In the genomic region with DNA sequence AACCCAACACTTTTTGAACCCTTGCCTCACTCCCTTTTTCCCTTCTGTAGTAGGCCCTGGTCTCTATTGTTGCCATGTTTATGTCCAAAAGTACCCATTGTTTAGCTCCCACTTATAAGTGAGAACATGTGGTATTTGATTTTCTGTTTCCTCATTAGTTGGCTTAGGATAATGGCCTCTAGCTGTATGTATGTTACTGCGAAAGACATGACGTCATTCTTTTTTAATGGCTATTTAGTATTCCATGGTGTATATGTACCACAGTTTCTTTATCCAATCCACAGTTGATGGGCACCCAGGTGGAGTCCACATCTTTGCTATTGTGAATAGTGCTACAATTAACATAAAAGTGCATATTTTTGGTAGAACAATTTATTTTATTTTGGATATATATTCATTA, we compare ENCODE assay signal across 7 cellular contexts.
"Had no signal": no experiment of that assay in that cellular context is flagged by ENCODE, and none has a peak within 500 bp of the region (broad histone marks: within the 10 kb centered on the region; RNA-seq: fewer than 3 reads in every experiment).

No MANE protein-coding gene starts in this region.

- DNase-seq: GDM1, GF-D8 had no signal

- FAIRE-seq: G401.6, GM12891, GM12892, GM18507, GM19239 had no signal
